Comparison of ENCODE assay signal across 32 cellular contexts in genomic region chr12:77767335-77767734, GRCh38.
"Had no signal": no experiment of that assay in that cellular context is flagged by ENCODE, and none has a peak within 500 bp of the region (broad histone marks: within the 10 kb centered on the region; RNA-seq: fewer than 3 reads in every experiment).

No MANE protein-coding gene starts in this region.

- H3K4me3 ChIP-seq: adrenal gland, body of pancreas, breast epithelium had no signal

- H3K4me1 ChIP-seq: body of pancreas, breast epithelium had no signal

- H3K4me3 Mint-ChIP-seq: activated B cell treated with CpG ODN at 0.5 μM for 24 hours; activated CD4-positive, alpha-beta memory T cell treated with anti-CD3 and anti-CD28 coated beads for 36 hours; activated CD4-positive, alpha-beta T cell treated with anti-CD3 and anti-CD28 coated beads, Interleukin-2, amount 10 ng/mL, durations not matched to agents 24 days and 14 days; activated CD8-positive, alpha-beta T cell treated with anti-CD3 and anti-CD28 coated beads for 36 hours; activated naive CD4-positive, alpha-beta T cell treated with anti-CD3 and anti-CD28 coated beads, Interleukin-2, amount 10 ng/mL, durations not matched to agents 7 days and 5 days; activated naive CD4-positive, alpha-beta T cell treated with anti-CD3 and anti-CD28 coated beads, Interleukin-2, amount 50 U/mL, for 24 hours; activated naive CD8-positive, alpha-beta T cell treated with anti-CD3 and anti-CD28 coated beads for 36 hours; activated T-cell treated with anti-CD3 and anti-CD28 coated beads, Interleukin-2, amount 50 U/mL, for 24 hours; T-helper 1 cell treated with Interleukin-12 subunit alpha and Interleukin-12 subunit beta and Interleukin-4 antibody, amounts not matched to agents 30 μg/mL and 1 μg/mL, for 36 hours; T-helper 2 cell treated with Interferon-gamma antibody and Interleukin-4, amounts not matched to agents 5 μg/mL and 100 μg/mL, for 36 hours had no signal

- H3K27ac ChIP-seq: adrenal gland, body of pancreas, brain microvascular endothelial cell, breast epithelium, VCaP had no signal

- H3K27me3 Mint-ChIP-seq: activated B cell treated with CpG ODN at 0.5 μM for 24 hours; activated CD4-positive, alpha-beta memory T cell treated with anti-CD3 and anti-CD28 coated beads for 36 hours; activated CD4-positive, alpha-beta T cell treated with anti-CD3 and anti-CD28 coated beads, Interleukin-2, amount 10 ng/mL, durations not matched to agents 24 days and 14 days; activated CD8-positive, alpha-beta T cell treated with anti-CD3 and anti-CD28 coated beads for 36 hours; activated naive CD4-positive, alpha-beta T cell treated with anti-CD3 and anti-CD28 coated beads, Interleukin-2, amount 10 ng/mL, durations not matched to agents 7 days and 5 days; activated naive CD4-positive, alpha-beta T cell treated with anti-CD3 and anti-CD28 coated beads, Interleukin-2, amount 50 U/mL, for 24 hours; activated naive CD8-positive, alpha-beta T cell treated with anti-CD3 and anti-CD28 coated beads for 36 hours; activated T-cell treated with anti-CD3 and anti-CD28 coated beads, Interleukin-2, amount 50 U/mL, for 24 hours had no signal

- H3K36me3 ChIP-seq: adrenal gland, brain microvascular endothelial cell, breast epithelium had no signal

- DNase-seq: activated B cell treated with CpG ODN at 0.5 μM for 24 hours; activated CD4-positive, alpha-beta memory T cell treated with anti-CD3 and anti-CD28 coated beads for 36 hours; activated CD4-positive, alpha-beta T cell treated with anti-CD3 and anti-CD28 coated beads for 4 hours; activated CD4-positive, alpha-beta T cell treated with anti-CD3 and anti-CD28 coated beads, Interleukin-2, amount 10 ng/mL, durations not matched to agents 24 days and 14 days; activated CD4-positive, alpha-beta T cell treated with anti-CD3 and anti-CD28 coated beads, Interleukin-2, amount 50 U/mL, for 1 hour; activated CD4-positive, alpha-beta T cell treated with anti-CD3 and anti-CD28 coated beads, Interleukin-2, amount 50 U/mL, for 4 hours; activated CD4-positive, CD25-positive, alpha-beta regulatory T cell treated with anti-CD3 and anti-CD28 coated beads, Interleukin-2, amount 50 U/mL, for 72 hours; activated CD8-positive, alpha-beta memory T cell treated with anti-CD3 and anti-CD28 coated beads, Interleukin-2, amount 50 U/mL, for 48 hours; activated CD8-positive, alpha-beta T cell treated with anti-CD3 and anti-CD28 coated beads for 36 hours; activated effector memory CD4-positive, alpha-beta T cell treated with Interleukin-2 at 50 U/mL for 16 hours; activated gamma-delta T cell; activated naive CD4-positive, alpha-beta T cell treated with anti-CD3 and anti-CD28 coated beads, Interleukin-2, amount 10 ng/mL, durations not matched to agents 7 days and 5 days; activated naive CD4-positive, alpha-beta T cell treated with Interleukin-2 at 50 U/mL for 16 hours; activated naive CD8-positive, alpha-beta T cell treated with anti-CD3 and anti-CD28 coated beads for 36 hours; activated T-cell treated with anti-CD3 and anti-CD28 coated beads, Interleukin-2, amount 50 U/mL, for 24 hours; activated T-cell treated with anti-CD3 and anti-CD28 coated beads, Interleukin-2, amount 50 U/mL, for 48 hours; adrenal gland; amniotic stem cell; aorta; body of pancreas; brain microvascular endothelial cell; central memory CD4-positive, alpha-beta T cell; SW 1271; T-helper 1 cell; T-helper 2 cell; T-helper 9 cell had no signal

- ATAC-seq: activated CD8-positive, alpha-beta T cell treated with anti-CD3 and anti-CD28 coated beads for 36 hours; body of pancreas had no signal

- H3K9me3 ChIP-seq: body of pancreas had no signal

- H3K27ac Mint-ChIP-seq: activated B cell treated with CpG ODN at 0.5 μM for 24 hours; activated CD4-positive, alpha-beta memory T cell treated with anti-CD3 and anti-CD28 coated beads for 36 hours; activated CD4-positive, alpha-beta T cell treated with anti-CD3 and anti-CD28 coated beads, Interleukin-2, amount 10 ng/mL, durations not matched to agents 24 days and 14 days; activated CD8-positive, alpha-beta T cell treated with anti-CD3 and anti-CD28 coated beads for 36 hours; activated naive CD4-positive, alpha-beta T cell treated with anti-CD3 and anti-CD28 coated beads, Interleukin-2, amount 10 ng/mL, durations not matched to agents 7 days and 5 days; activated naive CD4-positive, alpha-beta T cell treated with anti-CD3 and anti-CD28 coated beads, Interleukin-2, amount 50 U/mL, for 24 hours; activated naive CD8-positive, alpha-beta T cell treated with anti-CD3 and anti-CD28 coated beads for 36 hours; activated T-cell treated with anti-CD3 and anti-CD28 coated beads, Interleukin-2, amount 50 U/mL, for 24 hours; activated T-helper 2 cell treated with anti-CD3 and anti-CD28 coated beads, Interferon-gamma antibody, Interleukin-2, Interleukin-4, amounts not matched to agents 10 μg/mL and 5 μg/mL and 100 μg/mL, durations not matched to agents 14 hours and 24 hours and 36 hours; T-helper 1 cell treated with Interleukin-12 subunit alpha and Interleukin-12 subunit beta and Interleukin-4 antibody, amounts not matched to agents 30 μg/mL and 1 μg/mL, for 36 hours; T-helper 2 cell treated with Interferon-gamma antibody and Interleukin-4, amounts not matched to agents 5 μg/mL and 100 μg/mL, for 36 hours had no signal

- H3K4me1 Mint-ChIP-seq: activated B cell treated with CpG ODN at 0.5 μM for 24 hours; activated CD4-positive, alpha-beta T cell treated with anti-CD3 and anti-CD28 coated beads, Interleukin-2, amount 10 ng/mL, durations not matched to agents 24 days and 14 days; activated naive CD4-positive, alpha-beta T cell treated with anti-CD3 and anti-CD28 coated beads, Interleukin-2, amount 10 ng/mL, durations not matched to agents 7 days and 5 days; activated naive CD4-positive, alpha-beta T cell treated with anti-CD3 and anti-CD28 coated beads, Interleukin-2, amount 50 U/mL, for 24 hours; activated naive CD8-positive, alpha-beta T cell treated with anti-CD3 and anti-CD28 coated beads for 36 hours had no signal

- H3K9me3 Mint-ChIP-seq: activated CD4-positive, alpha-beta T cell treated with anti-CD3 and anti-CD28 coated beads, Interleukin-2, amount 10 ng/mL, durations not matched to agents 24 days and 14 days; T-helper 2 cell treated with Interferon-gamma antibody and Interleukin-4, amounts not matched to agents 5 μg/mL and 100 μg/mL, for 36 hours had no signal

- H3K36me3 Mint-ChIP-seq: activated CD4-positive, alpha-beta memory T cell treated with anti-CD3 and anti-CD28 coated beads for 36 hours; activated naive CD4-positive, alpha-beta T cell treated with anti-CD3 and anti-CD28 coated beads, Interleukin-2, amount 10 ng/mL, durations not matched to agents 7 days and 5 days; activated naive CD4-positive, alpha-beta T cell treated with anti-CD3 and anti-CD28 coated beads, Interleukin-2, amount 50 U/mL, for 24 hours; activated naive CD8-positive, alpha-beta T cell treated with anti-CD3 and anti-CD28 coated beads for 36 hours had no signal

- H3K27me3 ChIP-seq: adrenal gland, body of pancreas, brain microvascular endothelial cell, breast epithelium had no signal
